ENCODE assay signal across 21 cellular contexts in genomic region chr4:53778122-53778521, GRCh38.
"Had no signal": no experiment of that assay in that cellular context is flagged by ENCODE, and none has a peak within 500 bp of the region (broad histone marks: within the 10 kb centered on the region; RNA-seq: fewer than 3 reads in every experiment).

No MANE protein-coding gene starts in this region.

- H3K4me1 ChIP-seq: breast epithelium, parathyroid adenoma, suprapubic skin, vagina had no signal

- H3K79me2 ChIP-seq: parathyroid adenoma had no signal

- H3K27me3 Mint-ChIP-seq: activated naive CD4-positive, alpha-beta T cell treated with anti-CD3 and anti-CD28 coated beads, Interleukin-2, amount 10 ng/mL, durations not matched to agents 7 days and 5 days had no signal

- H2AFZ ChIP-seq: parathyroid adenoma had no signal

- H3K4me3 Mint-ChIP-seq: activated CD4-positive, alpha-beta T cell treated with anti-CD3 and anti-CD28 coated beads for 36 hours; activated CD8-positive, alpha-beta T cell treated with anti-CD3 and anti-CD28 coated beads, Interleukin-2, amount 10 ng/mL, durations not matched to agents 7 days and 5 days; activated naive CD4-positive, alpha-beta T cell treated with anti-CD3 and anti-CD28 coated beads, Interleukin-2, amount 10 ng/mL, durations not matched to agents 7 days and 5 days; activated naive CD8-positive, alpha-beta T cell treated with anti-CD3 and anti-CD28 coated beads, Interleukin-2, amount 50 U/mL, for 24 hours; activated T-cell treated with anti-CD3 and anti-CD28 coated beads, Interleukin-2, amount 50 U/mL, for 4 hours; memory B cell; natural killer cell; stimulated activated naive CD8-positive, alpha-beta T cell treated with anti-CD3 and anti-CD28 coated beads, Interleukin-15, Interleukin-2, amounts not matched to agents 100 ng/mL and 50 ng/mL, for 24 hours; T-helper 2 cell treated with Interferon-gamma antibody and Interleukin-4, amounts not matched to agents 5 μg/mL and 100 μg/mL, for 36 hours had no signal

- H3K9me3 Mint-ChIP-seq: activated naive CD4-positive, alpha-beta T cell treated with anti-CD3 and anti-CD28 coated beads, Interleukin-2, amount 10 ng/mL, durations not matched to agents 7 days and 5 days; activated naive CD8-positive, alpha-beta T cell treated with anti-CD3 and anti-CD28 coated beads, Interleukin-2, amount 50 U/mL, for 24 hours; activated T-cell treated with anti-CD3 and anti-CD28 coated beads, Interleukin-2, amount 50 U/mL, for 4 hours; memory B cell; stimulated activated naive CD8-positive, alpha-beta T cell treated with anti-CD3 and anti-CD28 coated beads, Interleukin-15, Interleukin-2, amounts not matched to agents 100 ng/mL and 50 ng/mL, for 24 hours; T-helper 2 cell treated with Interferon-gamma antibody and Interleukin-4, amounts not matched to agents 5 μg/mL and 100 μg/mL, for 36 hours had no signal

- H3K36me3 Mint-ChIP-seq: activated naive CD4-positive, alpha-beta T cell treated with anti-CD3 and anti-CD28 coated beads, Interleukin-2, amount 10 ng/mL, durations not matched to agents 7 days and 5 days; memory B cell; natural killer cell had no signal

- H3K9me3 ChIP-seq: breast epithelium, neutrophil, SJSA1, suprapubic skin, vagina had no signal

- H3K27me3 ChIP-seq: breast epithelium, SJSA1, suprapubic skin, vagina had no signal

- H3K27ac ChIP-seq: breast epithelium, neutrophil, parathyroid adenoma, SJSA1, suprapubic skin, vagina had no signal

- H3K9ac ChIP-seq: parathyroid adenoma had no signal

- H3K27ac Mint-ChIP-seq: activated CD4-positive, alpha-beta T cell treated with anti-CD3 and anti-CD28 coated beads for 36 hours; activated CD8-positive, alpha-beta T cell treated with anti-CD3 and anti-CD28 coated beads, Interleukin-2, amount 10 ng/mL, durations not matched to agents 7 days and 5 days; activated naive CD4-positive, alpha-beta T cell treated with anti-CD3 and anti-CD28 coated beads, Interleukin-2, amount 10 ng/mL, durations not matched to agents 7 days and 5 days; activated naive CD8-positive, alpha-beta T cell treated with anti-CD3 and anti-CD28 coated beads, Interleukin-2, amount 50 U/mL, for 24 hours; memory B cell; natural killer cell; stimulated activated naive CD8-positive, alpha-beta T cell treated with anti-CD3 and anti-CD28 coated beads, Interleukin-15, Interleukin-2, amounts not matched to agents 100 ng/mL and 50 ng/mL, for 24 hours; T-helper 2 cell treated with Interferon-gamma antibody and Interleukin-4, amounts not matched to agents 5 μg/mL and 100 μg/mL, for 36 hours had no signal

- ATAC-seq: activated CD4-positive, alpha-beta T cell treated with anti-CD3 and anti-CD28 coated beads for 36 hours; activated CD8-positive, alpha-beta T cell treated with anti-CD3 and anti-CD28 coated beads, Interleukin-2, amount 10 ng/mL, durations not matched to agents 7 days and 5 days; activated naive CD8-positive, alpha-beta T cell treated with anti-CD3 and anti-CD28 coated beads, Interleukin-2, amount 50 U/mL, for 24 hours; activated T-cell treated with anti-CD3 and anti-CD28 coated beads, Interleukin-2, amount 50 U/mL, for 4 hours; left lobe of liver; natural killer cell had no signal

- H3K36me3 ChIP-seq: breast epithelium, neutrophil, SJSA1, suprapubic skin, vagina had no signal

- H3K4me3 ChIP-seq: breast epithelium, SJSA1, suprapubic skin, vagina had no signal

- DNase-seq: activated CD4-positive, alpha-beta T cell treated with anti-CD3 and anti-CD28 coated beads for 36 hours; activated CD8-positive, alpha-beta T cell treated with anti-CD3 and anti-CD28 coated beads, Interleukin-2, amount 10 ng/mL, durations not matched to agents 7 days and 5 days; activated naive CD4-positive, alpha-beta T cell treated with anti-CD3 and anti-CD28 coated beads, Interleukin-2, amount 10 ng/mL, durations not matched to agents 7 days and 5 days; activated naive CD8-positive, alpha-beta T cell treated with anti-CD3 and anti-CD28 coated beads, Interleukin-2, amount 50 U/mL, for 24 hours; activated T-cell treated with anti-CD3 and anti-CD28 coated beads, Interleukin-2, amount 50 U/mL, for 4 hours; cerebellar nuclear complex; cortex of kidney; kidney; natural killer cell; stimulated activated CD4-positive, alpha-beta T cell treated with anti-CD3 and anti-CD28 coated beads, Interleukin-2, amount 100 ng/mL, for 24 hours; trophoblast cell had no signal

- H3K4me1 Mint-ChIP-seq: activated CD4-positive, alpha-beta T cell treated with anti-CD3 and anti-CD28 coated beads for 36 hours; activated naive CD4-positive, alpha-beta T cell treated with anti-CD3 and anti-CD28 coated beads, Interleukin-2, amount 10 ng/mL, durations not matched to agents 7 days and 5 days; activated naive CD8-positive, alpha-beta T cell treated with anti-CD3 and anti-CD28 coated beads, Interleukin-2, amount 50 U/mL, for 24 hours; natural killer cell had no signal
